Comparison of ENCODE assay signal across 19 cellular contexts in genomic region chr11:128338806-128339205, GRCh38.
"Had no signal": no experiment of that assay in that cellular context is flagged by ENCODE, and none has a peak within 500 bp of the region (broad histone marks: within the 10 kb centered on the region; RNA-seq: fewer than 3 reads in every experiment).

No MANE protein-coding gene starts in this region.

- H3K9me3 Mint-ChIP-seq: activated B cell treated with CpG ODN at 0.5 μM for 24 hours; neural progenitor cell; T-helper 1 cell treated with Interleukin-12 subunit alpha and Interleukin-12 subunit beta and Interleukin-4 antibody, amounts not matched to agents 30 μg/mL and 1 μg/mL, for 36 hours had no signal

- H3K4me3 Mint-ChIP-seq: activated B cell treated with CpG ODN at 0.5 μM for 24 hours; neural progenitor cell; T-helper 1 cell treated with Interleukin-12 subunit alpha and Interleukin-12 subunit beta and Interleukin-4 antibody, amounts not matched to agents 30 μg/mL and 1 μg/mL, for 36 hours had no signal

- H3K4me1 ChIP-seq: testis had no signal

- H3K4me3 ChIP-seq: dorsolateral prefrontal cortex, gastroesophageal sphincter, heart right ventricle, lower lobe of right lung, neural progenitor cell, ovary, spleen, stomach, testis, upper lobe of right lung had no signal

- H3K27me3 ChIP-seq: gastroesophageal sphincter, heart right ventricle, neural progenitor cell, ovary, spleen, stomach, testis, upper lobe of right lung had no signal

- H3K27me3 Mint-ChIP-seq: activated B cell treated with CpG ODN at 0.5 μM for 24 hours had no signal

- H3K27ac ChIP-seq: dorsolateral prefrontal cortex, gastroesophageal sphincter, lower lobe of right lung, neural progenitor cell, ovary, stomach, testis, upper lobe of right lung had no signal

- ATAC-seq: gastroesophageal sphincter, heart right ventricle, left colon, lower lobe of right lung, sciatic nerve, upper lobe of right lung had no signal

- H3K9me3 ChIP-seq: gastroesophageal sphincter, heart right ventricle, lower lobe of right lung, ovary, spleen, stomach, testis, upper lobe of right lung had no signal

- DNase-seq: activated B cell treated with CpG ODN at 0.5 μM for 24 hours; activated CD4-positive, alpha-beta T cell treated with anti-CD3 and anti-CD28 coated beads for 48 hours; activated CD8-positive, alpha-beta memory T cell treated with anti-CD3 and anti-CD28 coated beads for 24 hours; activated gamma-delta T cell; dorsolateral prefrontal cortex; erythroblast; heart right ventricle; left colon; lower lobe of right lung; midbrain; ovary; spleen; stomach; testis; upper lobe of right lung had no signal

- H3K27ac Mint-ChIP-seq: activated B cell treated with CpG ODN at 0.5 μM for 24 hours; neural progenitor cell; T-helper 1 cell treated with Interleukin-12 subunit alpha and Interleukin-12 subunit beta and Interleukin-4 antibody, amounts not matched to agents 30 μg/mL and 1 μg/mL, for 36 hours had no signal

- H3K36me3 Mint-ChIP-seq: neural progenitor cell had no signal

- H3K36me3 ChIP-seq: gastroesophageal sphincter, heart right ventricle, lower lobe of right lung, neural progenitor cell, ovary, spleen, stomach, upper lobe of right lung had no signal
